ENCODE assay signal across 1 cellular context in the genomic region with DNA sequence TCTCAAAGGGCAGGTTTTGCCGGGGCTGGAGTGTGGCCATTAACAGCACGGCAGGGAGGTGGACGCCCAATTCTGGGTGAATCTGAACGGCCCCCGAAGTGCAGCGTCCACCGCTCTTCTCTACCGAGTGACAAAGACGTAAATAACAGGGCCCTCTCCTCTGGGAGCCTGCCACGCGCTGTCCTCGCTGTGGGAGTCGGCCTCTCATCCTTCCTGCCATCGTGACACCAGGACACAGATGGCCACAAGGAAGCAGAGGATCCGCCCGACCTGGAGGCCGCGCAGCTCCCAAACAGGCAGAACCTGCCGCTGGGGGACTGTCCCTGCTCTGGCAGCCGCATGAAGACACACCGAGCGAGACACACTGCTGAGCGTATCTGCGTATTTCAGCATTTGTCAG.
TF ChIP-seq lines count a peak whose summit lies in the region.

No MANE protein-coding gene starts in this region.

TF ChIP-seq in H1, 55 proteins besides CTCF, POLR2A, EP300 and RAD21:
- TF ChIP-seq CREB1 (IDR thresholded peaks at IDR 0.05) (no peak), BACH1 (IDR thresholded peaks at IDR 0.05; ENCODE audit: low read length) (no peak), SP4 (IDR thresholded peaks at IDR 0.05; ENCODE audit: low read length) (no peak), CEBPB (IDR thresholded peaks at IDR 0.05; ENCODE audit: low read depth, low read length) (no peak), RBBP5 (IDR thresholded peaks at IDR 0.05; ENCODE audit: borderline replicate concordance, low read depth, low read length) (no peak), HDAC2 (IDR thresholded peaks at IDR 0.05; ENCODE audit: borderline replicate concordance in 1 of 2, low read depth in 2 of 2, low read length in 2 of 2) (no peak)
- TF ChIP-seq, protein P1, sequence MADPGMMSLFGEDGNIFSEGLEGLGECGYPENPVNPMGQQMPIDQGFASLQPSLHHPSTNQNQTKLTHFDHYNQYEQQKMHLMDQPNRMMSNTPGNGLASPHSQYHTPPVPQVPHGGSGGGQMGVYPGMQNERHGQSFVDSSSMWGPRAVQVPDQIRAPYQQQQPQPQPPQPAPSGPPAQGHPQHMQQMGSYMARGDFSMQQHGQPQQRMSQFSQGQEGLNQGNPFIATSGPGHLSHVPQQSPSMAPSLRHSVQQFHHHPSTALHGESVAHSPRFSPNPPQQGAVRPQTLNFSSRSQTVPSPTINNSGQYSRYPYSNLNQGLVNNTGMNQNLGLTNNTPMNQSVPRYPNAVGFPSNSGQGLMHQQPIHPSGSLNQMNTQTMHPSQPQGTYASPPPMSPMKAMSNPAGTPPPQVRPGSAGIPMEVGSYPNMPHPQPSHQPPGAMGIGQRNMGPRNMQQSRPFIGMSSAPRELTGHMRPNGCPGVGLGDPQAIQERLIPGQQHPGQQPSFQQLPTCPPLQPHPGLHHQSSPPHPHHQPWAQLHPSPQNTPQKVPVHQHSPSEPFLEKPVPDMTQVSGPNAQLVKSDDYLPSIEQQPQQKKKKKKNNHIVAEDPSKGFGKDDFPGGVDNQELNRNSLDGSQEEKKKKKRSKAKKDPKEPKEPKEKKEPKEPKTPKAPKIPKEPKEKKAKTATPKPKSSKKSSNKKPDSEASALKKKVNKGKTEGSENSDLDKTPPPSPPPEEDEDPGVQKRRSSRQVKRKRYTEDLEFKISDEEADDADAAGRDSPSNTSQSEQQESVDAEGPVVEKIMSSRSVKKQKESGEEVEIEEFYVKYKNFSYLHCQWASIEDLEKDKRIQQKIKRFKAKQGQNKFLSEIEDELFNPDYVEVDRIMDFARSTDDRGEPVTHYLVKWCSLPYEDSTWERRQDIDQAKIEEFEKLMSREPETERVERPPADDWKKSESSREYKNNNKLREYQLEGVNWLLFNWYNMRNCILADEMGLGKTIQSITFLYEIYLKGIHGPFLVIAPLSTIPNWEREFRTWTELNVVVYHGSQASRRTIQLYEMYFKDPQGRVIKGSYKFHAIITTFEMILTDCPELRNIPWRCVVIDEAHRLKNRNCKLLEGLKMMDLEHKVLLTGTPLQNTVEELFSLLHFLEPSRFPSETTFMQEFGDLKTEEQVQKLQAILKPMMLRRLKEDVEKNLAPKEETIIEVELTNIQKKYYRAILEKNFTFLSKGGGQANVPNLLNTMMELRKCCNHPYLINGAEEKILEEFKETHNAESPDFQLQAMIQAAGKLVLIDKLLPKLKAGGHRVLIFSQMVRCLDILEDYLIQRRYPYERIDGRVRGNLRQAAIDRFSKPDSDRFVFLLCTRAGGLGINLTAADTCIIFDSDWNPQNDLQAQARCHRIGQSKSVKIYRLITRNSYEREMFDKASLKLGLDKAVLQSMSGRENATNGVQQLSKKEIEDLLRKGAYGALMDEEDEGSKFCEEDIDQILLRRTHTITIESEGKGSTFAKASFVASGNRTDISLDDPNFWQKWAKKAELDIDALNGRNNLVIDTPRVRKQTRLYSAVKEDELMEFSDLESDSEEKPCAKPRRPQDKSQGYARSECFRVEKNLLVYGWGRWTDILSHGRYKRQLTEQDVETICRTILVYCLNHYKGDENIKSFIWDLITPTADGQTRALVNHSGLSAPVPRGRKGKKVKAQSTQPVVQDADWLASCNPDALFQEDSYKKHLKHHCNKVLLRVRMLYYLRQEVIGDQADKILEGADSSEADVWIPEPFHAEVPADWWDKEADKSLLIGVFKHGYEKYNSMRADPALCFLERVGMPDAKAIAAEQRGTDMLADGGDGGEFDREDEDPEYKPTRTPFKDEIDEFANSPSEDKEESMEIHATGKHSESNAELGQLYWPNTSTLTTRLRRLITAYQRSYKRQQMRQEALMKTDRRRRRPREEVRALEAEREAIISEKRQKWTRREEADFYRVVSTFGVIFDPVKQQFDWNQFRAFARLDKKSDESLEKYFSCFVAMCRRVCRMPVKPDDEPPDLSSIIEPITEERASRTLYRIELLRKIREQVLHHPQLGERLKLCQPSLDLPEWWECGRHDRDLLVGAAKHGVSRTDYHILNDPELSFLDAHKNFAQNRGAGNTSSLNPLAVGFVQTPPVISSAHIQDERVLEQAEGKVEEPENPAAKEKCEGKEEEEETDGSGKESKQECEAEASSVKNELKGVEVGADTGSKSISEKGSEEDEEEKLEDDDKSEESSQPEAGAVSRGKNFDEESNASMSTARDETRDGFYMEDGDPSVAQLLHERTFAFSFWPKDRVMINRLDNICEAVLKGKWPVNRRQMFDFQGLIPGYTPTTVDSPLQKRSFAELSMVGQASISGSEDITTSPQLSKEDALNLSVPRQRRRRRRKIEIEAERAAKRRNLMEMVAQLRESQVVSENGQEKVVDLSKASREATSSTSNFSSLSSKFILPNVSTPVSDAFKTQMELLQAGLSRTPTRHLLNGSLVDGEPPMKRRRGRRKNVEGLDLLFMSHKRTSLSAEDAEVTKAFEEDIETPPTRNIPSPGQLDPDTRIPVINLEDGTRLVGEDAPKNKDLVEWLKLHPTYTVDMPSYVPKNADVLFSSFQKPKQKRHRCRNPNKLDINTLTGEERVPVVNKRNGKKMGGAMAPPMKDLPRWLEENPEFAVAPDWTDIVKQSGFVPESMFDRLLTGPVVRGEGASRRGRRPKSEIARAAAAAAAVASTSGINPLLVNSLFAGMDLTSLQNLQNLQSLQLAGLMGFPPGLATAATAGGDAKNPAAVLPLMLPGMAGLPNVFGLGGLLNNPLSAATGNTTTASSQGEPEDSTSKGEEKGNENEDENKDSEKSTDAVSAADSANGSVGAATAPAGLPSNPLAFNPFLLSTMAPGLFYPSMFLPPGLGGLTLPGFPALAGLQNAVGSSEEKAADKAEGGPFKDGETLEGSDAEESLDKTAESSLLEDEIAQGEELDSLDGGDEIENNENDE (IDR thresholded peaks at IDR 0.05; ENCODE audit: insufficient replicate concordance, low read length): no peak
- TF ChIP-seq, protein P2, sequence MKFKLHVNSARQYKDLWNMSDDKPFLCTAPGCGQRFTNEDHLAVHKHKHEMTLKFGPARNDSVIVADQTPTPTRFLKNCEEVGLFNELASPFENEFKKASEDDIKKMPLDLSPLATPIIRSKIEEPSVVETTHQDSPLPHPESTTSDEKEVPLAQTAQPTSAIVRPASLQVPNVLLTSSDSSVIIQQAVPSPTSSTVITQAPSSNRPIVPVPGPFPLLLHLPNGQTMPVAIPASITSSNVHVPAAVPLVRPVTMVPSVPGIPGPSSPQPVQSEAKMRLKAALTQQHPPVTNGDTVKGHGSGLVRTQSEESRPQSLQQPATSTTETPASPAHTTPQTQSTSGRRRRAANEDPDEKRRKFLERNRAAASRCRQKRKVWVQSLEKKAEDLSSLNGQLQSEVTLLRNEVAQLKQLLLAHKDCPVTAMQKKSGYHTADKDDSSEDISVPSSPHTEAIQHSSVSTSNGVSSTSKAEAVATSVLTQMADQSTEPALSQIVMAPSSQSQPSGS (IDR thresholded peaks at IDR 0.05; ENCODE audit: low read length): no peak
- TF ChIP-seq, protein P3, sequence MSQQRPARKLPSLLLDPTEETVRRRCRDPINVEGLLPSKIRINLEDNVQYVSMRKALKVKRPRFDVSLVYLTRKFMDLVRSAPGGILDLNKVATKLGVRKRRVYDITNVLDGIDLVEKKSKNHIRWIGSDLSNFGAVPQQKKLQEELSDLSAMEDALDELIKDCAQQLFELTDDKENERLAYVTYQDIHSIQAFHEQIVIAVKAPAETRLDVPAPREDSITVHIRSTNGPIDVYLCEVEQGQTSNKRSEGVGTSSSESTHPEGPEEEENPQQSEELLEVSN (IDR thresholded peaks at IDR 0.05): no peak
